ENCODE assay signal across 8 cellular contexts in the genomic region with DNA sequence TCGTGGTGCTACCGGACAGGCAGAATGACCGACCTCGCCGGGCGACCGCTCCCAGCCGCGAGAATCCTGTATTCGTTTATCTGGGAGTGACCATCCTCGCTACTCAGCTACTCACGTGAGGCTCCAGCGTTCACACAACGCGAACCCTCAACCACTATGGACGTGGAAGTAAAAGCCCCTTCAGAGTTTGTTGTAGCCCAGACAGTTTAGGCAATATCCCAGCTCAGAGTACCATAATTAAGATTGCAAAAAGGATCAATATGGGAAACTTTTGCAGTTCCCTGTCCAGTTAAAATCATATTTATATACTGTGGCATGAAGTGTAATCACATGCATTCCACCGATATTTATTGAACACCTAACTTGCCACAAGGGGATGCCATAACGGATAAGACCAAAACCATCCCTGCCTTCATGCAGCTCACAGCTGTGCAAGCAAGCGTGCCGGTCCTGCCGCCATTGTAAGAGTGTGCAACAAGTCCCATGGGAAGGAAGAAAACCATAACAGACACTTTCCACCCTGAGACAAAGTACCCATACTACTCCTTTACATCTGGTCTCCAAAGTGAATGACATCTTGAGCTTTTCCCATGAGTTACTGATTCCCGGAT. TPM values are rescaled to one million over a fixed set of nuclear protein-coding genes. Genes with fewer than 3 reads are reported as not detected.
DNase-seq lines count a peak whose midpoint lies in the region; ATAC-seq and TF ChIP-seq lines count a peak whose summit lies in the region.

No MANE protein-coding gene starts in this region.

- 0 out of 2 replicates have a peak, but pooled peaks cover 2% of the 10 kb centered on the region for H3K9me2 ChIP-seq in HCT116 (ENCODE audit: insufficient read depth)

- DNase-seq in Calu3 = peak; percentile 28
- DNase-seq in HCT116 (ENCODE audit: low read depth, low spot score) = no peak
- no peak for DNase-seq in Panc1 (ENCODE audit: low read depth, low spot score)
- DNase-seq in naive thymus-derived CD4-positive, alpha-beta T cell = peak in 3 of 9 donors; percentile 1 to 13 (median 9)
- DNase-seq in NCI-H1436 (lab: John Stamatoyannopoulos, UW) = no peak
- no peak for DNase-seq in SKM-1 treated with dmso at 0.1 percent for 144 hours (lab: John Stamatoyannopoulos, UW; ENCODE audit: unreplicated experiment)

- H3K36me3 Mint-ChIP-seq in Calu3 (ENCODE audit: insufficient read depth, unreplicated experiment) = peaks cover 31% of the 10 kb centered on the region
- H3K36me3 Mint-ChIP-seq in dendritic cell treated with granulocyte-macrophage colony-stimulating factor and Interleukin-4, amounts not matched to agents 40 ng/mL and 50 ng/mL, for 4 days (ENCODE audit: low read depth) = peaks cover 39% of the 10 kb centered on the region
- H3K36me3 Mint-ChIP-seq in naive thymus-derived CD4-positive, alpha-beta T cell = peaks cover 4 to 19% (median 15%) of the 10 kb centered on the region in 5 donors

- CTCF ChIA-PET in Calu3 (lab: Charles Lee) (interaction anchor here (0.6 to 1.4 kb wide), 5 partner anchors 9 to 579 kb away, joined by 4 to 8 read pairs (median 4); no protein-coding TSS in a partner anchor), HCT116 (lab: Charles Lee) (interaction anchor here (0.7 to 1.7 kb wide), 4 partner anchors 15 to 858 kb away, joined by 3 to 4 read pairs (median 4); no protein-coding TSS in a partner anchor), Panc1 (lab: Charles Lee) (no interaction called here)
- CTCF ChIA-PET in naive thymus-derived CD4-positive, alpha-beta T cell (lab: Charles Lee) = no interaction called here

- H3K27ac ChIP-seq in HCT116 (ENCODE audit: low read depth, low read length) (peak overlapping the region; percentile 52), Panc1 (ENCODE audit: low read length) (peak overlapping the region; percentile 73)
- H3K27ac ChIP-seq in naive thymus-derived CD4-positive, alpha-beta T cell (ENCODE audit: low read depth, low read length) = peak overlapping the region; percentile 78

- H3K9me3 Mint-ChIP-seq in Calu3 (ENCODE audit: low read depth, unreplicated experiment) = no peaks in the 10 kb centered on the region
- no peaks in the 10 kb centered on the region for H3K9me3 Mint-ChIP-seq in dendritic cell treated with granulocyte-macrophage colony-stimulating factor and Interleukin-4, amounts not matched to agents 40 ng/mL and 50 ng/mL, for 4 days
- peaks cover 0 to 4% (median 0%) of the 10 kb centered on the region in 11 donors for H3K9me3 Mint-ChIP-seq in naive thymus-derived CD4-positive, alpha-beta T cell

- H3K9ac ChIP-seq in HCT116 (ENCODE audit: low read length) = peak overlapping the region; percentile 55

- RAD21 ChIA-PET in HCT116 (lab: Charles Lee; ENCODE audit: low non-redundant PET in 1 of 2, low total read pairs in 2 of 2, uncharacterized antibody in 2 of 2, unreplicated experiment in 2 of 2) = interaction anchor here in 1 of 2 experiments (0.7 to 1.3 kb wide), 2 partner anchors 116 to 312 kb away, joined by 4 to 6 read pairs; a partner anchor contains a TSS

- H3K4me2 ChIP-seq in HCT116 (ENCODE audit: low read length) = peak overlapping the region; percentile 95

- H3K27me3 ChIP-seq in HCT116 (ENCODE audit: insufficient read depth, low read length) (no peaks in the 10 kb centered on the region), Panc1 (ENCODE audit: control insufficient read depth, insufficient read depth, low read length) (no peaks in the 10 kb centered on the region)
- H3K27me3 ChIP-seq in naive thymus-derived CD4-positive, alpha-beta T cell (ENCODE audit: control insufficient read depth in 2 of 2, insufficient read depth in 2 of 2, low read length in 2 of 2) = no peaks in the 10 kb centered on the region

- peaks cover 32% of the 10 kb centered on the region for H3K79me2 ChIP-seq in HCT116 (ENCODE audit: insufficient read depth, low read length)

- peak overlapping the region; percentile 92 for H2AFZ ChIP-seq in HCT116 (ENCODE audit: low read depth, low read length, poor library complexity, severe bottlenecking)

- no peaks in the 10 kb centered on the region for H3K27me3 Mint-ChIP-seq in Calu3 (ENCODE audit: unreplicated experiment)
- H3K27me3 Mint-ChIP-seq in dendritic cell treated with granulocyte-macrophage colony-stimulating factor and Interleukin-4, amounts not matched to agents 40 ng/mL and 50 ng/mL, for 4 days = no peaks in the 10 kb centered on the region
- peaks cover 0 to 12% (median 0%) of the 10 kb centered on the region in 5 donors for H3K27me3 Mint-ChIP-seq in naive thymus-derived CD4-positive, alpha-beta T cell

- POLR2A ChIA-PET in HCT116 (lab: Charles Lee) = interaction anchor here (0.8 to 1.6 kb wide), 4 partner anchors 10 to 1011 kb away, joined by 3 to 5 read pairs (median 3); no protein-coding TSS in a partner anchor
- POLR2A ChIA-PET in Panc1 (lab: Charles Lee) = no interaction called here
- POLR2A ChIA-PET in naive thymus-derived CD4-positive, alpha-beta T cell (lab: Charles Lee) = interaction anchor here (0.8 to 1.9 kb wide), 9 partner anchors 10 to 308 kb away, joined by 3 to 10 read pairs (median 5); a partner anchor contains a TSS

- TF ChIP-seq CTCF in Calu3 (IDR thresholded peaks at IDR 0.05; ENCODE audit: unreplicated experiment) = no peak
- TF ChIP-seq CTCF in HCT116 (IDR thresholded peaks at IDR 0.05 in 2 of 3, conservative IDR thresholded peaks at IDR 0.05 in 1 of 3; ENCODE audit: borderline replicate concordance in 1 of 3, insufficient read depth in 1 of 3, low read depth in 2 of 3, low read length in 2 of 3) = peak in 2 of 3 experiments; percentile 31 to 38; a peak in 3 of 6 replicates
- peak; percentile 34; the same call in 1 of the 2 replicates for TF ChIP-seq CTCF in Panc1 (IDR thresholded peaks at IDR 0.05)

- peaks cover 0 to 9% of the 10 kb centered on the region in 2 experiments; a peak in 1 of 4 replicates for H3K36me3 ChIP-seq in HCT116 (ENCODE audit: control insufficient read depth in 1 of 2, insufficient read depth in 2 of 2, low read length in 2 of 2)
- peaks cover 6% of the 10 kb centered on the region for H3K36me3 ChIP-seq in Panc1 (ENCODE audit: control insufficient read depth, insufficient read depth, low read length)
- peaks cover 0 to 6% (median 0%) of the 10 kb centered on the region in 3 experiments for H3K36me3 ChIP-seq in naive thymus-derived CD4-positive, alpha-beta T cell (ENCODE audit: control insufficient read depth in 2 of 3, insufficient read depth in 3 of 3, low read length in 3 of 3)

- BruUV-seq in Calu3 (replicated peaks; lab: Mats Ljungman, UMichigan) (TSS peak; percentile 92), HCT116 (replicated peaks; lab: Mats Ljungman, UMichigan) (TSS peak; percentile 82), Panc1 (replicated peaks; lab: Mats Ljungman, UMichigan) (no TSS peak)

- TF ChIP-seq RAD21 in HCT116 (IDR thresholded peaks at IDR 0.05; ENCODE audit: low read depth) = no peak

- peaks cover 8 to 16% of the 10 kb centered on the region in 2 experiments; a peak in 2 of 4 replicates for H3K4me1 ChIP-seq in HCT116 (ENCODE audit: control insufficient read depth in 1 of 2, insufficient read depth in 2 of 2, low read length in 2 of 2)
- H3K4me1 ChIP-seq in Panc1 (ENCODE audit: control insufficient read depth, insufficient read depth, low read length) = peaks cover 6% of the 10 kb centered on the region; the same call in 1 of the 2 replicates
- H3K4me1 ChIP-seq in naive thymus-derived CD4-positive, alpha-beta T cell (ENCODE audit: control insufficient read depth in 2 of 2, insufficient read depth in 2 of 2, low read length in 2 of 2) = peaks cover 11 to 28% of the 10 kb centered on the region in 2 donors

- no peak for ATAC-seq in HCT116
- no peak for ATAC-seq in Panc1
- no peak for ATAC-seq in naive thymus-derived CD4-positive, alpha-beta T cell
- ATAC-seq in HG03159 (IDR thresholded peaks at IDR 0.05; ENCODE audit: unreplicated experiment) = no peak

- H3K27ac Mint-ChIP-seq in Calu3 (ENCODE audit: unreplicated experiment) = peak overlapping the region; percentile 95
- peak overlapping the region; percentile 81 for H3K27ac Mint-ChIP-seq in dendritic cell treated with granulocyte-macrophage colony-stimulating factor and Interleukin-4, amounts not matched to agents 40 ng/mL and 50 ng/mL, for 4 days
- peak overlapping the region; percentile 70 to 99 (median 91) for H3K27ac Mint-ChIP-seq in naive thymus-derived CD4-positive, alpha-beta T cell

- intact Hi-C loops in Calu3 (cut with micrococcal nuclease; ENCODE audit: unreplicated experiment) = loop anchor here (5.0 kb wide), 1 partner anchor 49 kb away; no protein-coding TSS in a partner anchor
- intact Hi-C loops in HCT116 (cut with micrococcal nuclease) = loop anchor here (5.0 kb wide), 1 partner anchor 309 kb away; a partner anchor contains a TSS
- intact Hi-C loops in Panc1 (cut with micrococcal nuclease; ENCODE audit: unreplicated experiment) = no loop called here
- intact Hi-C loops in dendritic cell treated with granulocyte-macrophage colony-stimulating factor and Interleukin-4, amounts not matched to agents 40 ng/mL and 50 ng/mL, for 4 days (cut with micrococcal nuclease) = loop anchor here (2.0 kb wide), 2 partner anchors 54 to 188 kb away; a partner anchor contains a TSS
- intact Hi-C loops in naive thymus-derived CD4-positive, alpha-beta T cell (cut with micrococcal nuclease) = loop anchor here (2.0 to 5.0 kb wide), 9 partner anchors 104 to 1461 kb away; a partner anchor contains a TSS

- H3K4me3 Mint-ChIP-seq in Calu3 (ENCODE audit: low read depth, unreplicated experiment) = peak overlapping the region; percentile 98
- H3K4me3 Mint-ChIP-seq in dendritic cell treated with granulocyte-macrophage colony-stimulating factor and Interleukin-4, amounts not matched to agents 40 ng/mL and 50 ng/mL, for 4 days = peak overlapping the region; percentile 80
- peak overlapping the region; percentile 81 to 97 (median 89) for H3K4me3 Mint-ChIP-seq in naive thymus-derived CD4-positive, alpha-beta T cell

- TF ChIP-seq POLR2A in HCT116 (IDR thresholded peaks at IDR 0.05; ENCODE audit: borderline replicate concordance, extremely low read depth, insufficient read depth, insufficient read length) = no peak

- H3K4me1 Mint-ChIP-seq in Calu3 (ENCODE audit: low read depth, unreplicated experiment) = peaks cover 20% of the 10 kb centered on the region
- peaks cover 18% of the 10 kb centered on the region for H3K4me1 Mint-ChIP-seq in dendritic cell treated with granulocyte-macrophage colony-stimulating factor and Interleukin-4, amounts not matched to agents 40 ng/mL and 50 ng/mL, for 4 days (ENCODE audit: low read depth)
- peaks cover 25 to 36% (median 35%) of the 10 kb centered on the region in 7 donors for H3K4me1 Mint-ChIP-seq in naive thymus-derived CD4-positive, alpha-beta T cell

- H4K20me1 ChIP-seq in HCT116 (ENCODE audit: insufficient read depth) = no peaks in the 10 kb centered on the region

- in situ Hi-C loops in Panc1 (cut with HindIII; ENCODE audit: low pct_unique_long_range_greater_than_20kb, low sequenced_read_pairs) = no loop called here

- no peaks in the 10 kb centered on the region for H3K9me3 ChIP-seq in HCT116 (ENCODE audit: control insufficient read depth in 1 of 2, insufficient read depth in 1 of 2, low read depth in 1 of 2, low read length in 2 of 2)
- no peaks in the 10 kb centered on the region for H3K9me3 ChIP-seq in Panc1 (ENCODE audit: control insufficient read depth, insufficient read depth, low read depth, low read length)
- H3K9me3 ChIP-seq in naive thymus-derived CD4-positive, alpha-beta T cell (ENCODE audit: control insufficient read depth in 2 of 3, low read length in 3 of 3) = no peaks in the 10 kb centered on the region

- H3K4me3 ChIP-seq in HCT116 (replicated peaks in 1 of 2; ENCODE audit: low read depth in 1 of 2, low read length in 2 of 2) = peak overlapping the region; percentile 59 to 62
- peak overlapping the region; percentile 72 to 77 for H3K4me3 ChIP-seq in Panc1 (ENCODE audit: low read depth in 2 of 2, low read length in 2 of 2)
- H3K4me3 ChIP-seq in naive thymus-derived CD4-positive, alpha-beta T cell (ENCODE audit: low read length) = peak overlapping the region; percentile 96

RNA-seq across cellular contexts. Expression of a gene that starts 0.9 kb away (rescaled TPM):
- total RNA-seq in Calu3 (2022) (83.6 and 85.2 TPM in 2 replicates), HCT116 (2021; ENCODE audit: unreplicated experiment) (72.6 TPM), Panc1 (2021; ENCODE audit: unreplicated experiment) (41.4 TPM)
- 32.2 and 34.5 TPM in 2 replicates for polyA plus RNA-seq in HCT116 (2012)
- polyA plus RNA-seq in Panc1 (2012; ENCODE audit: insufficient read length) = 41.3 TPM
- 100 to 1,000 TPM; 164 to 236 (median 202) TPM for total RNA-seq in naive thymus-derived CD4-positive, alpha-beta T cell
- polyA plus RNA-seq in naive thymus-derived CD4-positive, alpha-beta T cell = 100 to 1,000 TPM; 145 to 158 TPM

Comparison
In these comparisons a context has a peak if more than half of its experiments do, and no peak if none do; other contexts are left out.
1. CTCF ChIA-PET loops: an anchor here in Calu3 (0.6 to 1.4 kb wide) and HCT116 (0.7 to 1.7 kb wide); none called in Panc1 and naive thymus-derived CD4-positive, alpha-beta T cell.